8 cellular contexts compared by ENCODE assay signal in genomic region chr14:91349481-91350074, GRCh38.
DNase-seq lines count a peak whose midpoint lies in the region; ATAC-seq lines count a peak whose summit lies in the region.

No MANE protein-coding gene starts in this region.

- H3K36me3 Mint-ChIP-seq in activated CD4-positive, alpha-beta memory T cell treated with anti-CD3 and anti-CD28 coated beads, Interleukin-2, amount 10 ng/mL, durations not matched to agents 7 days and 5 days (ENCODE audit: low read depth), result peaks cover 41% of the 10 kb centered on the region
- peaks cover 0 to 31% (median 11%) of the 10 kb centered on the region in 5 donors for H3K36me3 Mint-ChIP-seq in naive thymus-derived CD4-positive, alpha-beta T cell

- H3K27ac ChIP-seq in naive thymus-derived CD4-positive, alpha-beta T cell (ENCODE audit: low read depth, low read length), result peak overlapping the region; percentile 75

- peaks cover 80% of the 10 kb centered on the region for H3K4me1 Mint-ChIP-seq in activated CD4-positive, alpha-beta memory T cell treated with anti-CD3 and anti-CD28 coated beads, Interleukin-2, amount 10 ng/mL, durations not matched to agents 7 days and 5 days
- H3K4me1 Mint-ChIP-seq in naive thymus-derived CD4-positive, alpha-beta T cell, result peaks cover 69 to 93% (median 85%) of the 10 kb centered on the region in 7 donors

- H3K27me3 Mint-ChIP-seq in activated CD4-positive, alpha-beta memory T cell treated with anti-CD3 and anti-CD28 coated beads, Interleukin-2, amount 10 ng/mL, durations not matched to agents 7 days and 5 days, result no peaks in the 10 kb centered on the region
- H3K27me3 Mint-ChIP-seq in naive thymus-derived CD4-positive, alpha-beta T cell, result no peaks in the 10 kb centered on the region

- peak; percentile 72 for DNase-seq in activated CD4-positive, alpha-beta memory T cell treated with anti-CD3 and anti-CD28 coated beads, Interleukin-2, amount 10 ng/mL, durations not matched to agents 7 days and 5 days
- peak in 7 of 9 donors; percentile 38 to 87 (median 62) for DNase-seq in naive thymus-derived CD4-positive, alpha-beta T cell
- DNase-seq in SK-N-DZ (ENCODE audit: low spot score) (no peak), HT-29 (ENCODE audit: low spot score) (no peak), H4 (ENCODE audit: low spot score) (no peak), GF-D8 (lab: John Stamatoyannopoulos, UW) (no peak)

- CTCF ChIA-PET in activated CD4-positive, alpha-beta memory T cell treated with anti-CD3 and anti-CD28 coated beads, Interleukin-2, amount 10 ng/mL, durations not matched to agents 7 days and 5 days (lab: Charles Lee), result interaction anchor here (0.7 to 3.6 kb wide), 17 partner anchors 9 to 78 kb away, joined by 3 to 22 read pairs (median 6); partner anchors contain the start of gene CCDC88C
- CTCF ChIA-PET in naive thymus-derived CD4-positive, alpha-beta T cell (lab: Charles Lee), result interaction anchor here (0.6 to 2.8 kb wide), 7 partner anchors 23 to 75 kb away, joined by 3 to 14 read pairs (median 4); partner anchors contain the start of gene CCDC88C

- intact Hi-C loops in naive thymus-derived CD4-positive, alpha-beta T cell (cut with micrococcal nuclease), result loop anchor here (1.0 to 2.0 kb wide), 8 partner anchors 17 to 67 kb away; no protein-coding TSS in a partner anchor

- peaks cover 0 to 15% (median 0%) of the 10 kb centered on the region in 3 experiments for H3K36me3 ChIP-seq in naive thymus-derived CD4-positive, alpha-beta T cell (ENCODE audit: control insufficient read depth in 2 of 3, insufficient read depth in 3 of 3, low read length in 3 of 3)

- no peaks in the 10 kb centered on the region for H3K9me3 ChIP-seq in naive thymus-derived CD4-positive, alpha-beta T cell (ENCODE audit: control insufficient read depth in 2 of 3, low read length in 3 of 3)

- H3K27me3 ChIP-seq in naive thymus-derived CD4-positive, alpha-beta T cell (ENCODE audit: control insufficient read depth in 2 of 2, insufficient read depth in 2 of 2, low read length in 2 of 2), result no peaks in the 10 kb centered on the region

- H3K9me3 Mint-ChIP-seq in activated CD4-positive, alpha-beta memory T cell treated with anti-CD3 and anti-CD28 coated beads, Interleukin-2, amount 10 ng/mL, durations not matched to agents 7 days and 5 days, result no peaks in the 10 kb centered on the region
- H3K9me3 Mint-ChIP-seq in naive thymus-derived CD4-positive, alpha-beta T cell, result peaks cover 0 to 2% (median 0%) of the 10 kb centered on the region in 11 donors

- peak overlapping the region; percentile 1 for H3K4me3 ChIP-seq in naive thymus-derived CD4-positive, alpha-beta T cell (ENCODE audit: low read length)

- H3K27ac Mint-ChIP-seq in activated CD4-positive, alpha-beta memory T cell treated with anti-CD3 and anti-CD28 coated beads, Interleukin-2, amount 10 ng/mL, durations not matched to agents 7 days and 5 days, result peak overlapping the region; percentile 96
- peak overlapping the region; percentile 86 to 98 (median 95) for H3K27ac Mint-ChIP-seq in naive thymus-derived CD4-positive, alpha-beta T cell

- peak; percentile 48 for ATAC-seq in GM18870 (IDR thresholded peaks at IDR 0.05; ENCODE audit: unreplicated experiment)
- peak; percentile 44 for ATAC-seq in HG03064 (IDR thresholded peaks at IDR 0.05; ENCODE audit: low read depth, unreplicated experiment)
- peak; percentile 82 for ATAC-seq in naive thymus-derived CD4-positive, alpha-beta T cell

- H3K4me1 ChIP-seq in naive thymus-derived CD4-positive, alpha-beta T cell (ENCODE audit: control insufficient read depth in 2 of 2, insufficient read depth in 2 of 2, low read length in 2 of 2), result peaks cover 57 to 63% of the 10 kb centered on the region in 2 donors

- POLR2A ChIA-PET in activated CD4-positive, alpha-beta memory T cell treated with anti-CD3 and anti-CD28 coated beads, Interleukin-2, amount 10 ng/mL, durations not matched to agents 7 days and 5 days (lab: Charles Lee), result interaction anchor here (0.9 to 4.6 kb wide), 25 partner anchors 8 to 518 kb away, joined by 3 to 77 read pairs (median 8); partner anchors contain the start of genes CCDC88C, GPR68, PPP4R3A and TC2N
- POLR2A ChIA-PET in naive thymus-derived CD4-positive, alpha-beta T cell (lab: Charles Lee), result interaction anchor here (0.6 to 9.6 kb wide), 19 partner anchors 10 to 104 kb away, joined by 3 to 150 read pairs (median 4); partner anchors contain the start of gene CCDC88C

- peak overlapping the region; percentile 71 for H3K4me3 Mint-ChIP-seq in activated CD4-positive, alpha-beta memory T cell treated with anti-CD3 and anti-CD28 coated beads, Interleukin-2, amount 10 ng/mL, durations not matched to agents 7 days and 5 days
- H3K4me3 Mint-ChIP-seq in naive thymus-derived CD4-positive, alpha-beta T cell, result peak overlapping the region; percentile 49 to 97 (median 87)

Comparison
In these comparisons a context has a peak if more than half of its experiments do, and no peak if none do; other contexts are left out.
1. DNase-seq: peak in activated CD4-positive, alpha-beta memory T cell treated with anti-CD3 and anti-CD28 coated beads, Interleukin-2, amount 10 ng/mL, durations not matched to agents 7 days and 5 days (single experiment) and naive thymus-derived CD4-positive, alpha-beta T cell (7 of 9); none in SK-N-DZ (single experiment), HT-29 (single experiment), H4 (single experiment) and GF-D8 (single experiment).
2. Peak in every context shown above with its lines, with median percentiles within 50 percentile points of each other: ATAC-seq.